In genomic region chr12:33588082-33588712, GRCh38 we compare ENCODE assay signal across 9 cellular contexts.
DNase-seq lines count a peak whose midpoint lies in the region; ATAC-seq and TF ChIP-seq lines count a peak whose summit lies in the region.
"Had no signal": no experiment of that assay in that cellular context is flagged by ENCODE, and none has a peak within 500 bp of the region (broad histone marks: within the 10 kb centered on the region; RNA-seq: fewer than 3 reads in every experiment).

No MANE protein-coding gene starts in this region.

- no peak overlapping the region for H3K4me3 ChIP-seq in heart left ventricle
- H3K4me3 ChIP-seq in stomach = no peak overlapping the region

- 28 to 42% (median 36%) methylated on average over 3 of the region's 3 CpGs for WGBS in heart left ventricle, 4 donors
- 45 to 62% (median 55%) methylated on average over 3 of the region's 3 CpGs for WGBS in stomach, 5 donors

- no peaks in the 10 kb centered on the region for H3K27me3 ChIP-seq in heart left ventricle
- H3K27me3 ChIP-seq in stomach = no peaks in the 10 kb centered on the region

- intact Hi-C loops in heart left ventricle (cut with DNase I) (no loop called here), stomach (cut with DNase I; ENCODE audit: low total_unique reads) (no loop called here)

- H3K27ac ChIP-seq in heart left ventricle (no peak overlapping the region), stomach (no peak overlapping the region)

- H3K27ac Mint-ChIP-seq in T-helper 2 cell treated with Interferon-gamma antibody and Interleukin-4, amounts not matched to agents 5 μg/mL and 100 μg/mL, for 36 hours = no peak overlapping the region
- H3K27ac Mint-ChIP-seq: activated naive CD4-positive, alpha-beta T cell treated with anti-CD3 and anti-CD28 coated beads, Interleukin-2, amount 50 U/mL, for 24 hours had no signal

- H3K36me3 ChIP-seq in heart left ventricle (no peaks in the 10 kb centered on the region), stomach (no peaks in the 10 kb centered on the region)

- no peak overlapping the region for H3K4me3 Mint-ChIP-seq in T-helper 2 cell treated with Interferon-gamma antibody and Interleukin-4, amounts not matched to agents 5 μg/mL and 100 μg/mL, for 36 hours
- H3K4me3 Mint-ChIP-seq: activated naive CD4-positive, alpha-beta T cell treated with anti-CD3 and anti-CD28 coated beads, Interleukin-2, amount 50 U/mL, for 24 hours had no signal

- no peaks in the 10 kb centered on the region for H3K27me3 Mint-ChIP-seq in T-helper 2 cell treated with Interferon-gamma antibody and Interleukin-4, amounts not matched to agents 5 μg/mL and 100 μg/mL, for 36 hours (ENCODE audit: low read depth)
- H3K27me3 Mint-ChIP-seq: activated naive CD4-positive, alpha-beta T cell treated with anti-CD3 and anti-CD28 coated beads, Interleukin-2, amount 50 U/mL, for 24 hours had no signal

- no peaks in the 10 kb centered on the region for H3K4me1 Mint-ChIP-seq in T-helper 2 cell treated with Interferon-gamma antibody and Interleukin-4, amounts not matched to agents 5 μg/mL and 100 μg/mL, for 36 hours (ENCODE audit: low read depth)
- H3K4me1 Mint-ChIP-seq: activated naive CD4-positive, alpha-beta T cell treated with anti-CD3 and anti-CD28 coated beads, Interleukin-2, amount 50 U/mL, for 24 hours had no signal

- H3K9me3 ChIP-seq in heart left ventricle = no peaks in the 10 kb centered on the region
- no peaks in the 10 kb centered on the region for H3K9me3 ChIP-seq in stomach

- peak; percentile 86 for ATAC-seq in HG02678 (IDR thresholded peaks at IDR 0.05; ENCODE audit: unreplicated experiment)
- ATAC-seq in heart left ventricle = peak; percentile 32 to 67 (median 40)

- TF ChIP-seq EP300 in stomach (IDR thresholded peaks at IDR 0.05) = no peak

- no peaks in the 10 kb centered on the region for H3K36me3 Mint-ChIP-seq in T-helper 2 cell treated with Interferon-gamma antibody and Interleukin-4, amounts not matched to agents 5 μg/mL and 100 μg/mL, for 36 hours (ENCODE audit: low read depth)
- H3K36me3 Mint-ChIP-seq: activated naive CD4-positive, alpha-beta T cell treated with anti-CD3 and anti-CD28 coated beads, Interleukin-2, amount 50 U/mL, for 24 hours had no signal

- TF ChIP-seq CTCF in heart left ventricle (IDR thresholded peaks at IDR 0.05) (no peak), stomach (IDR thresholded peaks at IDR 0.05) (no peak)

- H3K4me1 ChIP-seq in heart left ventricle (peaks cover 0 to 10% (median 0%) of the 10 kb centered on the region in 12 donors), stomach (no peaks in the 10 kb centered on the region)

- DNase-seq in ELF-1 (ENCODE audit: low read depth, low spot score) (peak; percentile 61), NOMO-1 (lab: John Stamatoyannopoulos, UW; ENCODE audit: unreplicated experiment in 2 of 2) (peak; percentile 79 to 97), heart left ventricle (no peak), COLO668 (lab: John Stamatoyannopoulos, UW; ENCODE audit: unreplicated experiment) (no peak), stomach (no peak), DMS 273 treated with DMSO at 0.1 percent for 48 hours (lab: John Stamatoyannopoulos, UW) (no peak)
- no peak for DNase-seq in T-helper 2 cell treated with Interferon-gamma antibody and Interleukin-4, amounts not matched to agents 5 μg/mL and 100 μg/mL, for 36 hours (ENCODE audit: low spot score)

- no peaks in the 10 kb centered on the region for H3K9me3 Mint-ChIP-seq in T-helper 2 cell treated with Interferon-gamma antibody and Interleukin-4, amounts not matched to agents 5 μg/mL and 100 μg/mL, for 36 hours
- H3K9me3 Mint-ChIP-seq: activated naive CD4-positive, alpha-beta T cell treated with anti-CD3 and anti-CD28 coated beads, Interleukin-2, amount 50 U/mL, for 24 hours had no signal

- TF ChIP-seq POLR2A in heart left ventricle (IDR thresholded peaks at IDR 0.05) = no peak
- no peak for TF ChIP-seq POLR2A in stomach (IDR thresholded peaks at IDR 0.05)

Comparison
In these comparisons a context has a peak if more than half of its experiments do, and no peak if none do; other contexts are left out.
1. DNase-seq: peak in ELF-1 (single experiment) and NOMO-1 (2 of 2); none in heart left ventricle (0 of 5), T-helper 2 cell treated with Interferon-gamma antibody and Interleukin-4, amounts not matched to agents 5 μg/mL and 100 μg/mL, for 36 hours (single experiment), COLO668 (single experiment), stomach (single experiment) and DMS 273 treated with DMSO at 0.1 percent for 48 hours (single experiment).